13 cellular contexts compared by ENCODE assay signal in the genomic region with DNA sequence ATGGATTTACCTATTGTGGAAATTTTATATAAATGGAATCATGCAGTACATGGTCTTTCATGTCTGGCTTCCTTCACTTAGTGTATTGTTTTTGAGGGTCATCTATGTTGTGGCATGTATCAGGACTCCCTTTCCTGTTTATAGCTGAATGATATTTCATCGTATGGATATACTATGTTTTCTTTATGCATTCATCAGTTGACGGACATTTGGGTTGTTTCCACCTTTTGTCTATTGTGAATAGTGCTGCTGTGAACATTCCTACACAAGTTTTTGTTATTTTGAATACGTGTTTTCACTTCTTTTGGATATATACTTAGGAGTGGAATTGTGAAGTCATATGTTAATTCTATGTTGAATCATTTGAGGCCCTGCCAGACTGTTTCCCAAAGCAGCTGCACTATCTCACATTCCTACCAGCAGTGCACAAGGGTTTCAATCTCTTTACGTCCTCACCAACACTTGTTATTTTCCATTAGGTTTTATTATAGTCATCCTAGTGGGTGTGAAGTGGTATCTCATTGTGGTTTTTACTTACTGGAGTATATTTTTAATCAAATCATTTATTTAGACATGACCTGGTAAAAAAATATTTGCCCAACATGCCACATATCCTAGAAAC.
DNase-seq lines count a peak whose midpoint lies in the region.
"Had no signal": no experiment of that assay in that cellular context is flagged by ENCODE, and none has a peak within 500 bp of the region (broad histone marks: within the 10 kb centered on the region; RNA-seq: fewer than 3 reads in every experiment).

No MANE protein-coding gene starts in this region.

- H3K36me3 ChIP-seq in MG63 = no peaks in the 10 kb centered on the region
- H3K36me3 ChIP-seq: neutrophil, spleen had no signal

- no peaks in the 10 kb centered on the region for H3K9me3 ChIP-seq in MG63
- H3K9me3 ChIP-seq: neutrophil, spleen had no signal

- H3K27me3 ChIP-seq in MG63 = no peaks in the 10 kb centered on the region
- H3K27me3 ChIP-seq: neutrophil, spleen had no signal

- DNase-seq in AG20443 (ENCODE audit: low spot score) (peak; percentile 23), MG63 (peak; percentile 50), dedifferentiated amniotic fluid mesenchymal stem cell (ENCODE audit: extremely low spot score) (peak; percentile 73), iris pigment epithelial cell (ENCODE audit: low read depth) (peak; percentile 89), NCI-H2171 treated with DMSO at 0.1 percent for 48 hours (lab: John Stamatoyannopoulos, UW) (no peak), NCI-H1436 treated with DMSO at 0.1 percent for 48 hours (lab: John Stamatoyannopoulos, UW) (no peak), iPS-NIHi11 (ENCODE audit: low spot score) (no peak), GM19238 (ENCODE audit: insufficient read length, low spot score) (no peak)
- DNase-seq: AML-193, mammary epithelial cell, PC-3, spleen had no signal

- H3K4me3 ChIP-seq in MG63 = no peak overlapping the region
- H3K4me3 ChIP-seq: spleen had no signal

Comparison
In these comparisons a context has a peak if more than half of its experiments do, and no peak if none do; other contexts are left out.
1. DNase-seq: peak in AG20443 (single experiment), MG63 (single experiment), dedifferentiated amniotic fluid mesenchymal stem cell (single experiment) and iris pigment epithelial cell (single experiment); none in NCI-H2171 treated with DMSO at 0.1 percent for 48 hours (single experiment), NCI-H1436 treated with DMSO at 0.1 percent for 48 hours (single experiment), iPS-NIHi11 (single experiment) and GM19238 (single experiment).